Comparison of ENCODE assay signal across 9 cellular contexts in genomic region chr1:21338568-21339401, GRCh38. TPM values are rescaled to one million over a fixed set of nuclear protein-coding genes. Genes with fewer than 3 reads are reported as not detected.
DNase-seq lines count a peak whose midpoint lies in the region; TF ChIP-seq lines count a peak whose summit lies in the region.
"Had no signal": no experiment of that assay in that cellular context is flagged by ENCODE, and none has a peak within 500 bp of the region (broad histone marks: within the 10 kb centered on the region; RNA-seq: fewer than 3 reads in every experiment).

No MANE protein-coding gene starts in this region.

- no peak overlapping the region for H3K4me3 ChIP-seq in mucosa of stomach (ENCODE audit: low read length)
- H3K4me3 ChIP-seq: GM12878 had no signal

- intact Hi-C loops in CD14-positive monocyte (cut with micrococcal nuclease) (loop anchor here in 1 of 2 donors (2.0 kb wide), 1 partner anchor 14 kb away; no protein-coding TSS in a partner anchor), posterior cingulate gyrus (cut with DNase I) (no loop called here)

- H3K36me3 ChIP-seq in mucosa of stomach (ENCODE audit: control insufficient read depth, insufficient read depth, low read length): no peaks in the 10 kb centered on the region

- H3K9me3 ChIP-seq in mucosa of stomach (ENCODE audit: control insufficient read depth, low read length): no peaks in the 10 kb centered on the region

- H3K27ac Mint-ChIP-seq in CD14-positive monocyte (peak overlapping the region; percentile 93 to 99 (median 98)), brain (peak overlapping the region in 3 of 5 experiments; percentile 14 to 67 (median 43))

- H3K4me3 Mint-ChIP-seq in CD14-positive monocyte: peak overlapping the region; percentile 62 to 86
- no peak overlapping the region for H3K4me3 Mint-ChIP-seq in brain

- DNase-seq in CD14-positive monocyte (ENCODE audit: low spot score) (no peak), NCI-H1930 (lab: John Stamatoyannopoulos, UW) (peak; percentile 60 to 69), amniotic stem cell (lab: John Stamatoyannopoulos, UW) (no peak), NCI-H82 treated with DMSO at 0.1 percent for 48 hours (lab: John Stamatoyannopoulos, UW; ENCODE audit: unreplicated experiment) (no peak), posterior cingulate gyrus (no peak), GM10266 (ENCODE audit: extremely low spot score) (no peak)

- H3K27me3 Mint-ChIP-seq in CD14-positive monocyte (ENCODE audit: low read depth in 3 of 3) (peaks cover 31 to 73% (median 67%) of the 10 kb centered on the region in 3 donors), brain (no peaks in the 10 kb centered on the region)

- H3K36me3 Mint-ChIP-seq in CD14-positive monocyte: peaks cover 15 to 28% of the 10 kb centered on the region in 2 donors
- no peaks in the 10 kb centered on the region for H3K36me3 Mint-ChIP-seq in brain

- H3K9me3 Mint-ChIP-seq in CD14-positive monocyte (peaks cover 0 to 5% (median 2%) of the 10 kb centered on the region in 7 donors), brain (peaks cover 0 to 2% (median 0%) of the 10 kb centered on the region in 5 experiments)

- H3K27me3 ChIP-seq in mucosa of stomach (ENCODE audit: control insufficient read depth, insufficient read depth, low read length): no peaks in the 10 kb centered on the region

- H3K4me1 Mint-ChIP-seq in CD14-positive monocyte (peaks cover 94% of the 10 kb centered on the region), brain (peaks cover 95% of the 10 kb centered on the region)

- peaks cover 91% of the 10 kb centered on the region for H3K4me1 ChIP-seq in mucosa of stomach (ENCODE audit: control insufficient read depth, insufficient read depth, low read length)

- TF ChIP-seq CTCF in CD14-positive monocyte (IDR thresholded peaks at IDR 0.05): no peak
- TF ChIP-seq CTCF in brain (conservative IDR thresholded peaks at IDR 0.05): no peak
- no peak for TF ChIP-seq CTCF in GM10266 (IDR thresholded peaks at IDR 0.05; ENCODE audit: control insufficient read depth, insufficient read depth, low read depth, missing control alignments)

- peak overlapping the region; percentile 16 for H3K9ac ChIP-seq in mucosa of stomach (ENCODE audit: low read length)

RNA-seq across cellular contexts. Expression of gene ECE1, which starts 48.5 kb away (rescaled TPM):
- 10 to 100 TPM; 10.6 to 23.3 TPM for polyA plus RNA-seq in CD14-positive monocyte
- 70.1 TPM for polyA plus RNA-seq in brain (ENCODE audit: insufficient read depth, low read depth, low replicate concordance)

Comparison
In these comparisons a context has a peak if more than half of its experiments do, and no peak if none do; other contexts are left out.
1. DNase-seq: peak in NCI-H1930 (2 of 2); none in CD14-positive monocyte (single experiment), amniotic stem cell (single experiment), NCI-H82 treated with DMSO at 0.1 percent for 48 hours (single experiment), posterior cingulate gyrus (0 of 10) and GM10266 (single experiment).
2. H3K4me3 Mint-ChIP-seq: peak in CD14-positive monocyte (2 of 2); none in brain (0 of 5).